In the genomic region with DNA sequence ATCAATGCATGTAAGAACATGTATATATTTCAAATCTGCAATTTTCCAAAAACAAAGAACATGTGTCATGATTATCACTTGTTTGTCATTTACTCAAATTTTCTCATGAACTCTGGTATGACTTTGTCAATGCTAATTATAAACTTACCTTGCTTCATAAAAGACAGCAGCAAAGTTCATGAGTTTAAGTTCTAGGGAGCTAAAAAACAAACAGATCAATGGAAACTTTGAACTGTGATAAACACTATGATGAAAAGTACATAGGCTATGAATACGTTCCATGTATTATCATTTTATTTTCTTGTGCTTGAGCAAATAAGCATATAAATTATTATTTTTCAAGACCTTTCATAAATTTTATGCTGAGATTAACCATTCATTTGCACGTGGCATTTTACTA, we compare ENCODE assay signal across 34 cellular contexts.
"Had no signal": no experiment of that assay in that cellular context is flagged by ENCODE, and none has a peak within 500 bp of the region (broad histone marks: within the 10 kb centered on the region; RNA-seq: fewer than 3 reads in every experiment).

No MANE protein-coding gene starts in this region.

- DNase-seq: Karpas-422, Kasumi-1, MG63, MM.1S, MV-4-11, NCI-H1048, NCI-H1092, NCI-H1092 treated with DMSO at 0.1 percent for 48 hours, NCI-H1105, NCI-H1105 treated with DMSO at 0.1 percent for 48 hours, NCI-H1417, NCI-H1417 treated with DMSO at 0.1 percent for 48 hours, NCI-H1436, NCI-H1436 treated with DMSO at 0.1 percent for 48 hours, NCI-H146, NCI-H1694, NCI-H1694 treated with DMSO at 0.1 percent for 48 hours, NCI-H187, NCI-H187 treated with DMSO at 0.1 percent for 48 hours, NCI-H1930, NCI-H2029, NCI-H2029 treated with DMSO at 0.1 percent for 48 hours, NCI-H2081, NCI-H2081 treated with DMSO at 0.1 percent for 48 hours, NCI-H2107, NCI-H2171, NCI-H2171 treated with DMSO at 0.1 percent for 48 hours, NCI-H2227 treated with DMSO at 0.1 percent for 48 hours, NCI-H226, NCI-H345, NCI-H446, NCI-H446 treated with DMSO at 0.1 percent for 48 hours, NCI-H510A, NCI-H510A treated with DMSO at 0.1 percent for 48 hours had no signal

- H3K9me3 ChIP-seq: MG63 had no signal

- H3K27me3 ChIP-seq: MG63 had no signal

- H3K4me3 ChIP-seq: MG63 had no signal

- H3K36me3 ChIP-seq: MG63 had no signal
